1 cellular context compared by ENCODE assay signal in genomic region chr16:67628216-67628615, GRCh38.
TF ChIP-seq lines count a peak whose summit lies in the region.

No MANE protein-coding gene starts in this region.

TF ChIP-seq in IMR-90, 13 proteins besides CTCF, POLR2A, EP300 and RAD21:
- TF ChIP-seq FOS (IDR thresholded peaks at IDR 0.05; ENCODE audit: low read depth, low read length) = no peak
